In the genomic region with DNA sequence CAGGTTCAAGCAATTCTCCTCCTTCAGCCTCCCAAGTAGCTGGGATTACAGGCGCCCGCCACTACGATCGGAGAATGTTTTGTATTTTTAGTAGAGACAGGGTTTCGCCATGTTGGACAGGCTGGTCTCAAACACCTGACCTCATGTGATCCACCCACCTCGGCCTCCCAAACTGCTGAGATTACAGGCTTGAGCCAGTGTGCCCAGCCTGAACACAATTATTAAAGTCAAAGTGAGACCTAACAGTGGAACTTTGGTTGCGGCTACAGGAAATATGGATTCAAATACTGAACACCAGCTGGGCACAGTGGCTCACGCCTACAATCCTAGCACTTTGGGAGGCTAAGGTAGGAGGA, we compare ENCODE assay signal across 1 cellular context.
TF ChIP-seq lines count a peak whose summit lies in the region.

No MANE protein-coding gene starts in this region.

TF ChIP-seq in K562, 482 proteins besides CTCF, POLR2A, EP300 and RAD21:
- TF ChIP-seq, protein P1, sequence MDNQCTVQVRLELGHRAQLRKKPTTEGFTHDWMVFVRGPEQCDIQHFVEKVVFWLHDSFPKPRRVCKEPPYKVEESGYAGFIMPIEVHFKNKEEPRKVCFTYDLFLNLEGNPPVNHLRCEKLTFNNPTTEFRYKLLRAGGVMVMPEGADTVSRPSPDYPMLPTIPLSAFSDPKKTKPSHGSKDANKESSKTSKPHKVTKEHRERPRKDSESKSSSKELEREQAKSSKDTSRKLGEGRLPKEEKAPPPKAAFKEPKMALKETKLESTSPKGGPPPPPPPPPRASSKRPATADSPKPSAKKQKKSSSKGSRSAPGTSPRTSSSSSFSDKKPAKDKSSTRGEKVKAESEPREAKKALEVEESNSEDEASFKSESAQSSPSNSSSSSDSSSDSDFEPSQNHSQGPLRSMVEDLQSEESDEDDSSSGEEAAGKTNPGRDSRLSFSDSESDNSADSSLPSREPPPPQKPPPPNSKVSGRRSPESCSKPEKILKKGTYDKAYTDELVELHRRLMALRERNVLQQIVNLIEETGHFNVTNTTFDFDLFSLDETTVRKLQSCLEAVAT (IDR thresholded peaks at IDR 0.05), result 0 out of 4 replicates have a peak, but pooled peaks of 1 of the 2 experiments have one; percentile 32
- TF ChIP-seq DMBX1 (CRISPR knock-in tag; IDR thresholded peaks at IDR 0.05; ENCODE audit: borderline replicate concordance), result peak; percentile 62; the same call in 1 of the 2 replicates
- TF ChIP-seq MED1 (CRISPR knock-in tag; IDR thresholded peaks at IDR 0.05; ENCODE audit: borderline replicate concordance), result 0 out of 2 replicates have a peak, but pooled peaks have one; percentile 58
